In the genomic region with DNA sequence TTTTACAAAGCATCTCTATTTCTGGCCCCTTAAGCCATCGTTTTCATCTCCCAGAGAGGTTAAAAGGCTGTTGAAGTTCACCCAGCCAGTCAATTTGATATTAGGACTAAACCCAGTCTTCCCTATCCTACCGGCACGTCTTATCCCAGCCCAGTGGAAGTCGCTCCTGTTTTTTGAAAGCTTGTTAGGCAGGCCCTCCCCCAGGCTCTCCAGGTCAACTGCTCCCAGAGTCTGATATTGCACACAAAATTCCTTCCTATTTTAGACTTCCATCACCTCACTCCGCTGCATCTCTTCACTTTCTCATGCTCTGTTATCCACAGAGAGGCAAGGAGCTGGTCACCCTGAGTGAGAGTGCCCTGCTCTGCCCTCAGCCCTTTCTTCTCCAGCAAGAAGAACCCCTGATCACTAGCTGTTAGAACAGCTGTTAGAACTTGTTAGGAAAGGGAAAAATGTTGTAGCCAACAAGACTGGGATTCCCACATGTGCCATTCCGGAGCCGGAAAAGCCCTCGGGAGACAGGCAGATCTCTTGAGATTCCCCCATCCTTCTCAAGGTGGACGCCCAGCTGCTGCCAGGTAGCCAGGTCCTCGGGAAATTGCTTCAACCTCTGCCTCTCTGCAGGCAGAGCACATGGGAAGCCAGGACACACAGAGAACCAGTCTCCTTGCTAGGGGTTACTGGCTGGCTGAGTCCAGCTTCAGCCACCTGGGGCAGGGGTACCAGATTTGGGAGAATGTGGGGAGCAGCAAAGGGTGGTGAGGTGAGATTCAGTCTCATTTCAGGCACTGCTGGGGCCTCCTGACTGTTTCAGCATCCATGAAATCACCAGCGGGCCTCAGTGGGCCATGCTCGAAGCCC, we compare ENCODE assay signal across 15 cellular contexts. TPM values are rescaled to one million over a fixed set of nuclear protein-coding genes. Genes with fewer than 3 reads are reported as not detected.
DNase-seq lines count a peak whose midpoint lies in the region; ATAC-seq and TF ChIP-seq lines count a peak whose summit lies in the region.
"Had no signal": no experiment of that assay in that cellular context is flagged by ENCODE, and none has a peak within 500 bp of the region (broad histone marks: within the 10 kb centered on the region; RNA-seq: fewer than 3 reads in every experiment).

No MANE protein-coding gene starts in this region.

- intact Hi-C loops in left ventricle myocardium inferior (cut with micrococcal nuclease): no loop called here

- H3K4me1 ChIP-seq in left ventricle myocardium inferior: peaks cover 100% of the 10 kb centered on the region

- H3K4me3 Mint-ChIP-seq in brain (no peak overlapping the region), osteocyte (ENCODE audit: unreplicated experiment) (no peak overlapping the region), type B pancreatic cell (peak overlapping the region; percentile 34)
- H3K4me3 Mint-ChIP-seq: activated CD8-positive, alpha-beta T cell treated with anti-CD3 and anti-CD28 coated beads, Interleukin-2, amount 10 ng/mL, durations not matched to agents 7 days and 5 days had no signal

- H3K27me3 Mint-ChIP-seq in brain: no peaks in the 10 kb centered on the region
- H3K27me3 Mint-ChIP-seq in osteocyte (ENCODE audit: unreplicated experiment): no peaks in the 10 kb centered on the region
- H3K27me3 Mint-ChIP-seq in type B pancreatic cell: no peaks in the 10 kb centered on the region

- DNase-seq in left ventricle myocardium inferior (no peak), osteocyte (ENCODE audit: extremely low spot score, unreplicated experiment) (no peak), type B pancreatic cell (ENCODE audit: extremely low spot score, unreplicated experiment) (no peak), KBM-7 (no peak)
- no peak for DNase-seq in NK-92 treated with Interleukin-12 subunit alpha and Interleukin-12 subunit beta, amount 100 ng/mL, for 24 hours (lab: John Stamatoyannopoulos, UW)
- DNase-seq: activated CD8-positive, alpha-beta T cell treated with anti-CD3 and anti-CD28 coated beads, Interleukin-2, amount 10 ng/mL, durations not matched to agents 7 days and 5 days; anterior cingulate cortex; foreskin fibroblast; midbrain; NCI-H1105; stimulated activated CD4-positive, alpha-beta T cell treated with anti-CD3 and anti-CD28 coated beads, Interleukin-4, amount 100 ng/mL, for 24 hours had no signal

- H3K27ac ChIP-seq in left ventricle myocardium inferior (replicated peaks): peak overlapping the region; percentile 83
- H3K27ac ChIP-seq: BLaER1 had no signal

- H3K27me3 ChIP-seq in left ventricle myocardium inferior (ENCODE audit: low read depth): no peaks in the 10 kb centered on the region
- H3K27me3 ChIP-seq: BLaER1 had no signal

- no peaks in the 10 kb centered on the region for H3K9me3 Mint-ChIP-seq in brain
- H3K9me3 Mint-ChIP-seq in osteocyte (ENCODE audit: unreplicated experiment): no peaks in the 10 kb centered on the region
- no peaks in the 10 kb centered on the region for H3K9me3 Mint-ChIP-seq in type B pancreatic cell

- peaks cover 32% of the 10 kb centered on the region for H3K36me3 ChIP-seq in left ventricle myocardium inferior
- H3K36me3 ChIP-seq: BLaER1 had no signal

- in situ Hi-C loops in KBM-7 (cut with MboI; ENCODE audit: low pct_unique_long_range_greater_than_20kb, low sequenced_read_pairs): no loop called here

- H3K4me3 ChIP-seq in left ventricle myocardium inferior: peak overlapping the region; percentile 5
- H3K4me3 ChIP-seq: BLaER1, GM23248 had no signal

- H3K36me3 Mint-ChIP-seq in brain (peaks cover 46% of the 10 kb centered on the region), osteocyte (ENCODE audit: unreplicated experiment) (peaks cover 19% of the 10 kb centered on the region), type B pancreatic cell (peaks cover 57% of the 10 kb centered on the region)

- H3K4me1 Mint-ChIP-seq in brain (peaks cover 84% of the 10 kb centered on the region), osteocyte (ENCODE audit: unreplicated experiment) (peaks cover 72% of the 10 kb centered on the region), type B pancreatic cell (ENCODE audit: unreplicated experiment) (peaks cover 53% of the 10 kb centered on the region)

- TF ChIP-seq CTCF in brain (conservative IDR thresholded peaks at IDR 0.05) (no peak), left ventricle myocardium inferior (IDR thresholded peaks at IDR 0.05; ENCODE audit: borderline replicate concordance) (no peak), osteocyte (IDR thresholded peaks at IDR 0.05) (no peak), type B pancreatic cell (conservative IDR thresholded peaks at IDR 0.05) (no peak)

- ATAC-seq in GM21723 (IDR thresholded peaks at IDR 0.05; ENCODE audit: unreplicated experiment): no peak
- ATAC-seq: activated CD8-positive, alpha-beta T cell treated with anti-CD3 and anti-CD28 coated beads, Interleukin-2, amount 10 ng/mL, durations not matched to agents 7 days and 5 days had no signal

- H3K27ac Mint-ChIP-seq in brain (peak overlapping the region in 3 of 5 experiments; percentile 23 to 86 (median 64)), osteocyte (ENCODE audit: unreplicated experiment) (peak overlapping the region; percentile 61), type B pancreatic cell (peak overlapping the region; percentile 42)
- H3K27ac Mint-ChIP-seq: activated CD8-positive, alpha-beta T cell treated with anti-CD3 and anti-CD28 coated beads, Interleukin-2, amount 10 ng/mL, durations not matched to agents 7 days and 5 days had no signal

- H3K9me3 ChIP-seq in left ventricle myocardium inferior (replicated peaks): no peaks in the 10 kb centered on the region
- H3K9me3 ChIP-seq: BLaER1 had no signal

RNA-seq across cellular contexts. Expression of a gene that starts 25.7 kb away (rescaled TPM):
- 5.7 TPM for polyA plus RNA-seq in brain (ENCODE audit: insufficient read depth, low read depth, low replicate concordance)
- total RNA-seq in left ventricle myocardium inferior: 29.1 TPM
- total RNA-seq in osteocyte: 19.5 and 20.5 TPM in 2 replicates
- total RNA-seq in type B pancreatic cell (ENCODE audit: low replicate concordance): 80.1 and 120 TPM in 2 replicates
